In genomic region chr6:89506716-89507597, GRCh38 we compare ENCODE assay signal across 1 cellular context.
TF ChIP-seq lines count a peak whose summit lies in the region.

No MANE protein-coding gene starts in this region.

TF ChIP-seq in HepG2, 621 proteins besides CTCF, POLR2A, EP300 and RAD21 (continued from another document):
- TF ChIP-seq ARNTL (CRISPR knock-in tag; IDR thresholded peaks at IDR 0.05) (no peak), EED (CRISPR knock-in tag; IDR thresholded peaks at IDR 0.05) (no peak), DNMT1 (CRISPR knock-in tag; IDR thresholded peaks at IDR 0.05) (no peak), SNAPC5 (CRISPR knock-in tag; IDR thresholded peaks at IDR 0.05; ENCODE audit: borderline replicate concordance) (no peak), PBX2 (CRISPR knock-in tag; IDR thresholded peaks at IDR 0.05) (no peak), ZBTB7A (CRISPR knock-in tag; IDR thresholded peaks at IDR 0.05) (no peak), NFYB (CRISPR knock-in tag; IDR thresholded peaks at IDR 0.05) (no peak), ZNF512 (CRISPR knock-in tag; IDR thresholded peaks at IDR 0.05) (no peak), ZNF574 (CRISPR knock-in tag; IDR thresholded peaks at IDR 0.05) (no peak), ZNF547 (CRISPR knock-in tag; IDR thresholded peaks at IDR 0.05) (no peak), HHEX (CRISPR knock-in tag; IDR thresholded peaks at IDR 0.05) (no peak)
